8 cellular contexts compared by ENCODE assay signal in the genomic region with DNA sequence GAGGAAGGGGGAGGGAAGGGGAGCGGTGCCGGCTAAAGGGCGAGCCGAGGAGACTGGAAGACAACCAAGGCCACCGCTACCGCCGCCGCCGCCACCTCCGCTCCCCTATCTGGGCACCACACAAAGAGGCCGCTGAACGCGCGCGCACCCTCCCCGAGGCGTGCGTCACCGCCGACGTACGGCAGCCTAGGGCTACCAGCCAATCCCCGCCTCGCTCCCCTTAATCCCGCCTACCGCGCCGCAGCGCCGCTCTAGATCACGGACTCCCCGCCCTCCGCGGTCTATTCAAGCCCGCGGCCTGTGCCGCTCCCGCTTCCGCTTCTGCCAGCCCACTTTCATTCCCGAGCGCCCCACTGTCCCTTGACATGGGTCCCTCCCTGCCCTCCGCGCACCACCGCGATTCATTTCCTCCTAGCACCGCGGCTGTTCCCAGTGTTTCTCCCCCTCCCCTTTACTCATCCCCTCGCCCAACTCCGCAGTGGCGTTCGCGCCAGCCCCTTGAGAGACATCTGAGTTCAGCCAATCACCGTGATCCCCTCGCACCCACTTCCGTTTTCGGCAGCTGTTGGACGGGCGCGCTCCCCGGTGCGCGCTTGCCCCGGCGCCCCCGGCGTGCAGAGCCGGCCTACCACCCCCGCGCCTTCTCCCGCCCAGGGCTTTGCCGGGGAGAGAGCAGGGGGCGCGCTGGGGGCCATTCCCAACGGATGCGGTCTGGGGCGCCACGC. TPM values are rescaled to one million over a fixed set of nuclear protein-coding genes. Genes with fewer than 3 reads are reported as not detected.
DNase-seq lines count a peak whose midpoint lies in the region; ATAC-seq, FAIRE-seq and TF ChIP-seq lines count a peak whose summit lies in the region.

A gene (minus strand): TSS at position 128 of the 725 bp plus-strand sequence. CDS start 297 bp downstream, outside the sequence.

- ATAC-seq in HG02884 (IDR thresholded peaks at IDR 0.05; ENCODE audit: unreplicated experiment) (peak; percentile 68), left ventricle myocardium superior (peak; percentile 95), psoas muscle (peak; percentile 94 to 95 (median 94))

- in situ Hi-C loops in GM13977 (cut with MboI; ENCODE audit: low pct_unique_long_range_greater_than_20kb, low sequenced_read_pairs, unreplicated experiment): no loop called here

- peak within 1 kb of the TSS; percentile 99 for H3K4me3 Mint-ChIP-seq in T-helper 1 cell treated with Interleukin-12 subunit alpha and Interleukin-12 subunit beta and Interleukin-4 antibody, amounts not matched to agents 30 μg/mL and 1 μg/mL, for 36 hours

- DNase-seq in GM13977 (ENCODE audit: low spot score): peak; percentile 98
- DNase-seq in NCI-H1694 (lab: John Stamatoyannopoulos, UW): peak; percentile 86
- DNase-seq in amniotic stem cell (lab: John Stamatoyannopoulos, UW): peak; percentile 92
- DNase-seq in left ventricle myocardium superior: peak; percentile 99
- DNase-seq in psoas muscle: peak; percentile 96 to 98
- DNase-seq in urothelium cell line (ENCODE audit: low spot score): peak; percentile 92

- peaks cover 17% of the 10 kb centered on the region for H3K4me1 Mint-ChIP-seq in T-helper 1 cell treated with Interleukin-12 subunit alpha and Interleukin-12 subunit beta and Interleukin-4 antibody, amounts not matched to agents 30 μg/mL and 1 μg/mL, for 36 hours (ENCODE audit: low read depth)

- H3K9me3 ChIP-seq in psoas muscle: no peaks in the 10 kb centered on the region

- intact Hi-C loops in left ventricle myocardium superior (cut with micrococcal nuclease): no loop called here
- intact Hi-C loops in psoas muscle (cut with DNase I): loop anchor here in 1 of 2 donors (5.0 to 10.0 kb wide), 2 partner anchors 73 to 380 kb away; a partner anchor contains a TSS

- 0% methylated on average over 45 to 77 of the region's 77 CpGs for WGBS in psoas muscle, 3 donors

- H3K27me3 Mint-ChIP-seq in T-helper 1 cell treated with Interleukin-12 subunit alpha and Interleukin-12 subunit beta and Interleukin-4 antibody, amounts not matched to agents 30 μg/mL and 1 μg/mL, for 36 hours (ENCODE audit: low read depth): peaks cover 9% of the 10 kb centered on the region

- no peaks in the 10 kb centered on the region for H3K27me3 ChIP-seq in psoas muscle (ENCODE audit: insufficient read depth in 3 of 3, low read length in 2 of 3)

- no peak for FAIRE-seq in urothelium cell line (lab: Jason Lieb, UNC)

- peak within 1 kb of the TSS; percentile 100 for H3K27ac Mint-ChIP-seq in T-helper 1 cell treated with Interleukin-12 subunit alpha and Interleukin-12 subunit beta and Interleukin-4 antibody, amounts not matched to agents 30 μg/mL and 1 μg/mL, for 36 hours

- TF ChIP-seq CTCF in GM13977 (IDR thresholded peaks at IDR 0.05; ENCODE audit: extremely low read depth, insufficient read depth, missing control alignments) (no peak), psoas muscle (IDR thresholded peaks at IDR 0.05) (peak; percentile 10)

- H3K36me3 Mint-ChIP-seq in T-helper 1 cell treated with Interleukin-12 subunit alpha and Interleukin-12 subunit beta and Interleukin-4 antibody, amounts not matched to agents 30 μg/mL and 1 μg/mL, for 36 hours (ENCODE audit: low read depth): peaks cover 28% of the 10 kb centered on the region

- H3K9me3 Mint-ChIP-seq in T-helper 1 cell treated with Interleukin-12 subunit alpha and Interleukin-12 subunit beta and Interleukin-4 antibody, amounts not matched to agents 30 μg/mL and 1 μg/mL, for 36 hours: no peaks in the 10 kb centered on the region

- H3K4me1 ChIP-seq in psoas muscle: peaks cover 17% of the 10 kb centered on the region

- no peaks in the 10 kb centered on the region for H3K36me3 ChIP-seq in psoas muscle (ENCODE audit: insufficient read depth in 1 of 2, low read depth in 1 of 2)

- H3K4me3 ChIP-seq in psoas muscle: peak within 1 kb of the TSS; percentile 95

- H3K27ac ChIP-seq in psoas muscle: peak within 1 kb of the TSS; percentile 100

RNA-seq across cellular contexts. Expression of the gene that starts here (rescaled TPM):
- total RNA-seq in left ventricle myocardium superior (13.7 TPM), psoas muscle (10 to 100 TPM; 11.5 to 19.2 (median 17.6) TPM)
- polyA plus RNA-seq in psoas muscle: 10 to 100 TPM; 12.2 to 13.3 (median 13.1) TPM

Comparison
In these comparisons a context has a peak if more than half of its experiments do, and no peak if none do; other contexts are left out.
1. Peak in every context shown above with its lines: DNase-seq, ATAC-seq, H3K4me3 ChIP-seq and H3K27ac ChIP-seq.